8 cellular contexts compared by ENCODE assay signal in the genomic region with DNA sequence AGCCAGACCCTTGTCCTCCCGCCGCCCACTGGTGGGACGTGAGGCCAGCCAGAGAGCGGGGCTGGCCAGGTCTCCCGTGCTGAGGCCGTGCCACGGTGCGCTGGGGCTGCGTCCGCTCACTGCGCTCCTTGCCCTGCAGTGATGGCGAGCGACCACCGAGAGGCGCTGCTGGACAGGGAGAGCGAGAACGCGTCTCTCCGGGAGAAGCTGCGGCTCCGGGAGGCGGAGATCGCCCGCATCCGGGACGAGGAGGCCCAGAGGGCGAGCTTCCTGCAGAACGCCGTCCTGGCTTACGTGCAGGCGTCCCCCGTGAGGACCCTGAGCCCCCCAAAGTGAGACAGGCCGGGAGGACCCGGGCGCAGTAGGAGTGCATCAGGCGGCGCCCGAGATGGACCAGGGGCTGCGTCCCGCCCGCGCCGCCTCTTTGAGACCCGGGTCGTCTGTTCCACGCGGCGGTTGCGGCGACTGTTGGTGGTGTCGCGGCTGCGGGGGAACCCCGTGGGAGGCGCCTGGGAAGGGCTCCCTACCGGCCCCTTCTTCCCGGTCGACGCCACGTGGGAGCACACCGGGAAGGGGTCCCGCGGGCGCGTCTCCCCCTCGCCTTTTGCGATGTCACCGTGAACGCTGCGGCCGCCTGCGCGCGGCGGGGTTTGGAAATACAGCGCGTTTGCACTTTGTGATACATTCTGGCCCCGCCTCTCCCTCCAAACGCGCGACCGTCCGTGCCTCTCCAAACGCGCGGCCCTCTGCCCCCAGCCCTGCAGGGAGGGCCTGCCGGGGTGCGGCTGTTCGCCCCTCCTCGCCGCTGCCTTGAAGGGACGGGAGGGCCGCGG. TPM values are rescaled to one million over a fixed set of nuclear protein-coding genes. Genes with fewer than 3 reads are reported as not detected.
DNase-seq lines count a peak whose midpoint lies in the region; ATAC-seq and TF ChIP-seq lines count a peak whose summit lies in the region.

No MANE protein-coding gene starts in this region.

- H3K4me1 ChIP-seq in KMS-11 (ENCODE audit: low read depth, poor library complexity, severe bottlenecking) (peaks cover 6% of the 10 kb centered on the region), SJCRH30 (no peaks in the 10 kb centered on the region; the same call in 1 of the 2 replicates), subcutaneous abdominal adipose tissue (ENCODE audit: control insufficient read depth in 5 of 5, insufficient read depth in 5 of 5, low read length in 5 of 5) (peaks cover 0 to 34% (median 26%) of the 10 kb centered on the region in 5 donors)

- H3K9me3 ChIP-seq in SJCRH30 (replicated peaks) (no peaks in the 10 kb centered on the region), subcutaneous abdominal adipose tissue (ENCODE audit: control insufficient read depth in 5 of 5, low read length in 5 of 5) (no peaks in the 10 kb centered on the region)

- H3K27me3 Mint-ChIP-seq in activated naive CD4-positive, alpha-beta T cell treated with anti-CD3 and anti-CD28 coated beads, Interleukin-2, amount 10 ng/mL, durations not matched to agents 7 days and 5 days = peaks cover 14% of the 10 kb centered on the region

- no peaks in the 10 kb centered on the region for H4K20me1 ChIP-seq in KMS-11 (ENCODE audit: insufficient read depth)

- H3K9ac ChIP-seq in KMS-11 (peak overlapping the region; percentile 55; the same call in 1 of the 2 replicates), subcutaneous abdominal adipose tissue (ENCODE audit: low read length in 5 of 5) (peak overlapping the region in 2 of 5 donors; percentile 46 to 56)

- TF ChIP-seq CTCF in GM12873 (IDR thresholded peaks at IDR 0.05; ENCODE audit: insufficient read depth, low read depth, low read length, missing control alignments) = peak; percentile 85
- peak; percentile 73 for TF ChIP-seq CTCF in KMS-11 (conservative IDR thresholded peaks at IDR 0.05; ENCODE audit: low read depth, low read length)

- peak overlapping the region; percentile 78 for H3K4me3 Mint-ChIP-seq in activated naive CD4-positive, alpha-beta T cell treated with anti-CD3 and anti-CD28 coated beads, Interleukin-2, amount 10 ng/mL, durations not matched to agents 7 days and 5 days

- peak overlapping the region; percentile 60 for H3K4me2 ChIP-seq in KMS-11

- no peak for ATAC-seq in GM21717 (IDR thresholded peaks at IDR 0.05; ENCODE audit: unreplicated experiment)

- H3K27ac Mint-ChIP-seq in activated naive CD4-positive, alpha-beta T cell treated with anti-CD3 and anti-CD28 coated beads, Interleukin-2, amount 10 ng/mL, durations not matched to agents 7 days and 5 days = peak overlapping the region; percentile 76

- H3K36me3 ChIP-seq in KMS-11 (ENCODE audit: insufficient read depth) = no peaks in the 10 kb centered on the region
- H3K36me3 ChIP-seq in SJCRH30 = no peaks in the 10 kb centered on the region
- peaks cover 0 to 7% (median 3%) of the 10 kb centered on the region in 5 donors for H3K36me3 ChIP-seq in subcutaneous abdominal adipose tissue (ENCODE audit: control insufficient read depth in 5 of 5, insufficient read depth in 5 of 5, low read length in 5 of 5)

- H3K4me3 ChIP-seq in KMS-11 (IDR thresholded peaks at IDR 0.05; ENCODE audit: insufficient read depth, low read depth, low read length) = no peak overlapping the region
- H3K4me3 ChIP-seq in SJCRH30 = peak overlapping the region; percentile 60
- peak overlapping the region in 4 of 5 donors; percentile 55 to 70 (median 63) for H3K4me3 ChIP-seq in subcutaneous abdominal adipose tissue (ENCODE audit: low read depth in 1 of 5, low read length in 5 of 5)

- H3K79me2 ChIP-seq in KMS-11 (ENCODE audit: insufficient read depth, low read depth) = no peaks in the 10 kb centered on the region

- CTCF ChIA-PET in activated naive CD4-positive, alpha-beta T cell treated with anti-CD3 and anti-CD28 coated beads, Interleukin-2, amount 10 ng/mL, durations not matched to agents 7 days and 5 days (lab: Charles Lee) = interaction anchor here (0.6 to 2.5 kb wide), 18 partner anchors 8 to 319 kb away, joined by 3 to 16 read pairs (median 4); a partner anchor contains a TSS

- H3K27ac ChIP-seq in KMS-11 (peak overlapping the region; percentile 59), SJCRH30 (no peak overlapping the region), subcutaneous abdominal adipose tissue (ENCODE audit: low read depth, low read length) (no peak overlapping the region)

- H3K27me3 ChIP-seq in KMS-11 (ENCODE audit: insufficient read depth, low read depth) (no peaks in the 10 kb centered on the region), SJCRH30 (no peaks in the 10 kb centered on the region), subcutaneous abdominal adipose tissue (ENCODE audit: control insufficient read depth in 5 of 5, insufficient read depth in 4 of 5, low read length in 5 of 5) (peaks cover 0 to 7% (median 0%) of the 10 kb centered on the region in 5 donors)

- H3K4me1 Mint-ChIP-seq in activated naive CD4-positive, alpha-beta T cell treated with anti-CD3 and anti-CD28 coated beads, Interleukin-2, amount 10 ng/mL, durations not matched to agents 7 days and 5 days = peaks cover 27% of the 10 kb centered on the region

- no peaks in the 10 kb centered on the region for H3K9me3 Mint-ChIP-seq in activated naive CD4-positive, alpha-beta T cell treated with anti-CD3 and anti-CD28 coated beads, Interleukin-2, amount 10 ng/mL, durations not matched to agents 7 days and 5 days

- DNase-seq in SJCRH30 (peak; percentile 90 to 91), globus pallidus (ENCODE audit: low spot score) (peak; percentile 66), occipital lobe (lab: John Stamatoyannopoulos, UW) (peak; percentile 79)
- peak; percentile 90 for DNase-seq in activated naive CD4-positive, alpha-beta T cell treated with anti-CD3 and anti-CD28 coated beads, Interleukin-2, amount 10 ng/mL, durations not matched to agents 7 days and 5 days

- peaks cover 15% of the 10 kb centered on the region for H3K36me3 Mint-ChIP-seq in activated naive CD4-positive, alpha-beta T cell treated with anti-CD3 and anti-CD28 coated beads, Interleukin-2, amount 10 ng/mL, durations not matched to agents 7 days and 5 days

- H2AFZ ChIP-seq in KMS-11 (ENCODE audit: low read depth) = peak overlapping the region; percentile 75

RNA-seq across cellular contexts. Expression of a gene that starts 0.8 kb away (rescaled TPM):
- total RNA-seq in SJCRH30 (2014; rRNA removed; shearing (Covaris generic)) = 17.9 and 20.8 TPM in 2 replicates
- 76.0 TPM for total RNA-seq in occipital lobe

RNA-seq across cellular contexts. Expression of a gene that starts 6.8 kb away (rescaled TPM):
- total RNA-seq in SJCRH30 (2014; rRNA removed; shearing (Covaris generic)) = 110 and 112 TPM in 2 replicates
- 18.1 TPM for total RNA-seq in occipital lobe

RNA-seq across cellular contexts. Expression of a gene that starts 7.6 kb away (rescaled TPM):
- 17.3 and 21.3 TPM in 2 replicates for total RNA-seq in SJCRH30 (2014; rRNA removed; shearing (Covaris generic))
- total RNA-seq in occipital lobe = 14.2 TPM

RNA-seq across cellular contexts. Expression of a gene that starts 8.0 kb away (rescaled TPM):
- 116 and 136 TPM in 2 replicates for total RNA-seq in SJCRH30 (2014; rRNA removed; shearing (Covaris generic))
- total RNA-seq in occipital lobe = 29.2 TPM

RNA-seq across cellular contexts. Expression of a gene that starts 20.9 kb away (rescaled TPM):
- total RNA-seq in SJCRH30 (2014; rRNA removed; shearing (Covaris generic)) = 21.8 and 26.5 TPM in 2 replicates
- 14.5 TPM for total RNA-seq in occipital lobe
